In the genomic region with DNA sequence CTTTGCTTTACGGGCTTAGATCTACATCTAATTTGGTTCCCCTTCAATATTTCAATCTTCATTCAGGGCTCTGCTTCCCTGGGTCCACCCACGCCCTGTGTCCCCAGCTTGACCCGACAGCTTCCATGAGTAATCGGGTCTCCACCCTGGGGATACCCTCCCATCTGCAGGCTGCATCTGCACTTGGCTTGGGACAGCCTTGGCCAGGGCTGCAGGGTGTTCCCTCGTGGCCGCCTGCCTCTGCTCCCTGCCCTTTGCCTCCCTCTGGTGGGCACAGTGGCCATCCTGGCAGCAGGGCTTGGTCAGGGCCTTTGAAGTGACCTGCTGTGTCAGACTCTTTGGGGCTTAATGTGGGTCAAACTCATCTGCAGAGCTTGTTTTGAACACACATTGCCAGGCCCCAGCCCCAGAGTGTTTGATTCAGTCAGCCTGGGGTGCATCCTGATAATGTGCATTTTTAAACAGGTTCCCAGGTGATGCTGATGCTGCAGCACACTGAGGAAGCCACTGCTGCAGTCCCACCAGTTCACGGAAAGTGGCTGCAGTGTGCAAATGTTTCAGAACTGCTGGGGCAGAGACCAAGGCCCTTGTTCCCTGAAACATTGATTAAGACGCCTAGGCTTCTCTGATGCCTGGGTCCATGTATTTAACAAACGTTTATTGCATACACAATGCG, we compare ENCODE assay signal across 7 cellular contexts.
DNase-seq lines count a peak whose midpoint lies in the region; ATAC-seq and TF ChIP-seq lines count a peak whose summit lies in the region.

No MANE protein-coding gene starts in this region.

- no peaks in the 10 kb centered on the region for H3K79me2 ChIP-seq in mesendoderm (ENCODE audit: control insufficient read depth, insufficient read depth, low read length)

- no peak overlapping the region for H3K18ac ChIP-seq in mesendoderm (ENCODE audit: low read length)

- no peak overlapping the region for H3K27ac ChIP-seq in dorsolateral prefrontal cortex
- no peak overlapping the region for H3K27ac ChIP-seq in mesendoderm (ENCODE audit: low read depth, low read length)

- H3K36me3 ChIP-seq in mesendoderm (ENCODE audit: control insufficient read depth, insufficient read depth, low read length) = no peaks in the 10 kb centered on the region

- DNase-seq in NCI-H1092 treated with DMSO at 0.1 percent for 48 hours (lab: John Stamatoyannopoulos, UW) = peak; percentile 23
- peak in 4 of 10 donors; percentile 22 to 54 (median 52) for DNase-seq in dorsolateral prefrontal cortex
- DNase-seq in mesendoderm = peak; percentile 64
- no peak for DNase-seq in stimulated activated CD4-positive, alpha-beta T cell treated with anti-CD3 and anti-CD28 coated beads, Interleukin-4, amount 100 ng/mL, for 4 hours
- no peak for DNase-seq in NCI-H2171 (lab: John Stamatoyannopoulos, UW)

- no peak overlapping the region for H3K4me2 ChIP-seq in mesendoderm (ENCODE audit: low read length)

- no peak overlapping the region for H4K5ac ChIP-seq in mesendoderm (ENCODE audit: low read length)

- ATAC-seq in HG02938 (IDR thresholded peaks at IDR 0.05; ENCODE audit: unreplicated experiment) = no peak

- no peaks in the 10 kb centered on the region for H3K79me1 ChIP-seq in mesendoderm (ENCODE audit: low read length)

- H3K4ac ChIP-seq in mesendoderm (ENCODE audit: low read depth, low read length) = no peak overlapping the region

- H3K27me3 ChIP-seq in dorsolateral prefrontal cortex (peaks cover 0 to 5% (median 0%) of the 10 kb centered on the region in 45 donors), mesendoderm (ENCODE audit: insufficient read depth, low read length, poor library complexity) (no peaks in the 10 kb centered on the region)

- H3K9ac ChIP-seq in mesendoderm (ENCODE audit: low read length) = no peak overlapping the region

- intact Hi-C loops in dorsolateral prefrontal cortex (cut with DNase I) = no loop called here

- H3K23ac ChIP-seq in mesendoderm (ENCODE audit: low read length) = no peak overlapping the region

- no peak overlapping the region for H3K56ac ChIP-seq in mesendoderm (ENCODE audit: low read length)

- TF ChIP-seq CTCF in GM12875 (IDR thresholded peaks at IDR 0.05; ENCODE audit: borderline replicate concordance, insufficient read depth, low read depth, low read length) = peak; percentile 38; the same call in 1 of the 2 replicates
- peak in 50 of 56 donors; percentile 10 to 66 (median 47) for TF ChIP-seq CTCF in dorsolateral prefrontal cortex (IDR thresholded peaks at IDR 0.05 in 54 of 56, conservative IDR thresholded peaks at IDR 0.05 in 2 of 56; ENCODE audit: low read depth in 1 of 56, partially characterized antibody in 56 of 56)

- no peak overlapping the region for H4K8ac ChIP-seq in mesendoderm (ENCODE audit: low read depth, low read length)

- no peak overlapping the region for H3K4me3 ChIP-seq in GM12875 (ENCODE audit: low read depth, low read length)
- no peak overlapping the region for H3K4me3 ChIP-seq in dorsolateral prefrontal cortex
- H3K4me3 ChIP-seq in mesendoderm (ENCODE audit: low read length) = no peak overlapping the region

- H3K4me1 ChIP-seq in mesendoderm (ENCODE audit: control insufficient read depth, low read depth, low read length) = no peaks in the 10 kb centered on the region

- H2BK15ac ChIP-seq in mesendoderm (replicated peaks; ENCODE audit: low read depth) = no peak overlapping the region

- H2BK120ac ChIP-seq in mesendoderm (ENCODE audit: low read depth, low read length) = no peak overlapping the region

- no peak overlapping the region for H2BK5ac ChIP-seq in mesendoderm (ENCODE audit: low read length)

- WGBS in mesendoderm (ENCODE audit: extremely low coverage, insufficient coverage, low lambda C conversion rate) = no CpG with 5 or more reads among the region's 10 CpGs

- H2AK5ac ChIP-seq in mesendoderm (ENCODE audit: low read length) = no peak overlapping the region

Comparison
In these comparisons a context has a peak if more than half of its experiments do, and no peak if none do; other contexts are left out.
1. DNase-seq: peak in NCI-H1092 treated with DMSO at 0.1 percent for 48 hours (single experiment) and mesendoderm (single experiment); none in stimulated activated CD4-positive, alpha-beta T cell treated with anti-CD3 and anti-CD28 coated beads, Interleukin-4, amount 100 ng/mL, for 4 hours (0 of 2) and NCI-H2171 (single experiment).